ENCODE assay signal across 9 cellular contexts in genomic region chr16:30067584-30067916, GRCh38. TPM values are rescaled to one million over a fixed set of nuclear protein-coding genes. Genes with fewer than 3 reads are reported as not detected.
A peak's percentile ranks its signal among the peaks of the same experiment; 100 is the strongest.
DNase-seq lines count a peak whose midpoint lies in the region; ATAC-seq and TF ChIP-seq lines count a peak whose summit lies in the region.
"Had no signal": no experiment of that assay in that cellular context is flagged by ENCODE, and none has a peak within 500 bp of the region (broad histone marks: within the 10 kb centered on the region; RNA-seq: fewer than 3 reads in every experiment).

No MANE protein-coding gene starts in this region.

- peaks cover 25% of the 10 kb centered on the region for H3K79me2 ChIP-seq in mesendoderm (ENCODE audit: control insufficient read depth, insufficient read depth, low read length)

- peaks cover 28% of the 10 kb centered on the region for H3K79me1 ChIP-seq in mesendoderm (ENCODE audit: low read length)

- no peak overlapping the region for H2AK5ac ChIP-seq in mesendoderm (ENCODE audit: low read length)

- no peak overlapping the region for H3K23ac ChIP-seq in mesendoderm (ENCODE audit: low read length)

- no peaks in the 10 kb centered on the region for H3K27me3 ChIP-seq in HUES48 (ENCODE audit: control insufficient read depth, insufficient read depth, low read length)
- no peaks in the 10 kb centered on the region for H3K27me3 ChIP-seq in brain microvascular endothelial cell (replicated peaks)
- no peaks in the 10 kb centered on the region for H3K27me3 ChIP-seq in mesendoderm (ENCODE audit: insufficient read depth, low read length, poor library complexity)

- no CpG with 5 or more reads among the region's 6 CpGs for WGBS in mesendoderm (ENCODE audit: extremely low coverage, insufficient coverage, low lambda C conversion rate)

- no peak for TF ChIP-seq CTCF in 22Rv1 (IDR thresholded peaks at IDR 0.05)
- no peak for TF ChIP-seq CTCF in brain microvascular endothelial cell (IDR thresholded peaks at IDR 0.05; ENCODE audit: low read depth, low read length, missing control alignments)

- DNase-seq in brain microvascular endothelial cell (no peak), mesendoderm (no peak), NCI-H226 (no peak), DMS 273 treated with DMSO at 0.1 percent for 48 hours (lab: John Stamatoyannopoulos, UW) (no peak), germinal center (ENCODE audit: low spot score) (no peak)
- DNase-seq: NCI-H524 had no signal

- H3K9ac ChIP-seq in HUES48 (ENCODE audit: low read depth, low read length) = no peak overlapping the region
- H3K9ac ChIP-seq in mesendoderm (ENCODE audit: low read length) = peak overlapping the region; percentile 100

- no peak overlapping the region for H2BK120ac ChIP-seq in mesendoderm (ENCODE audit: low read depth, low read length)

- H3K4me2 ChIP-seq in mesendoderm (ENCODE audit: low read length) = peak overlapping the region; percentile 27

- peak overlapping the region; percentile 100 for H3K56ac ChIP-seq in mesendoderm (ENCODE audit: low read length)

- in situ Hi-C loops in brain microvascular endothelial cell (cut with HindIII; ENCODE audit: low pct_ligation_motif_present, low sequenced_read_pairs) = no loop called here

- H3K36me3 ChIP-seq in HUES48 (ENCODE audit: control insufficient read depth, insufficient read depth, low read length) (peaks cover 57% of the 10 kb centered on the region), brain microvascular endothelial cell (replicated peaks) (peaks cover 57% of the 10 kb centered on the region), mesendoderm (ENCODE audit: control insufficient read depth, insufficient read depth, low read length) (peaks cover 24% of the 10 kb centered on the region)

- H3K4me1 ChIP-seq in HUES48 (ENCODE audit: control insufficient read depth, insufficient read depth, low read length) = peaks cover 14% of the 10 kb centered on the region
- peaks cover 11% of the 10 kb centered on the region for H3K4me1 ChIP-seq in mesendoderm (ENCODE audit: control insufficient read depth, low read depth, low read length)

- H3K18ac ChIP-seq in mesendoderm (ENCODE audit: low read length) = no peak overlapping the region

- no peaks in the 10 kb centered on the region for H3K9me3 ChIP-seq in HUES48 (ENCODE audit: control insufficient read depth, insufficient read depth, low read length)

- no peak overlapping the region for H4K5ac ChIP-seq in mesendoderm (ENCODE audit: low read length)

- no peak overlapping the region for H4K8ac ChIP-seq in mesendoderm (ENCODE audit: low read depth, low read length)

- H2BK5ac ChIP-seq in mesendoderm (ENCODE audit: low read length) = no peak overlapping the region

- H2BK15ac ChIP-seq in mesendoderm (replicated peaks; ENCODE audit: low read depth) = no peak overlapping the region

- ATAC-seq in esophagus mucosa = no peak

- peak overlapping the region; percentile 98 for H3K27ac ChIP-seq in 22Rv1
- no peak overlapping the region for H3K27ac ChIP-seq in HUES48 (ENCODE audit: low read depth, low read length)
- no peak overlapping the region for H3K27ac ChIP-seq in brain microvascular endothelial cell
- no peak overlapping the region for H3K27ac ChIP-seq in mesendoderm (ENCODE audit: low read depth, low read length)

- H3K4ac ChIP-seq in mesendoderm (ENCODE audit: low read depth, low read length) = no peak overlapping the region

- peak overlapping the region; percentile 95 for H3K4me3 ChIP-seq in HUES48 (ENCODE audit: low read depth, low read length)
- peak overlapping the region; percentile 100 for H3K4me3 ChIP-seq in brain microvascular endothelial cell (ENCODE audit: low read depth, low read length)
- H3K4me3 ChIP-seq in mesendoderm (ENCODE audit: low read length) = no peak overlapping the region

RNA-seq across cellular contexts. Expression of gene ALDOA, which starts 2.0 kb away (rescaled TPM):
- polyA plus RNA-seq in mesendoderm (2013, experiment 1 of 2) = 759 TPM
- 778 TPM for polyA plus RNA-seq in mesendoderm (2013, experiment 2 of 2)
- total RNA-seq in esophagus mucosa = 1,863 TPM

RNA-seq across cellular contexts. Expression of gene PPP4C, which starts 8.2 kb away (rescaled TPM):
- polyA plus RNA-seq in mesendoderm (2013, experiment 1 of 2) = 94.2 TPM
- 93.5 TPM for polyA plus RNA-seq in mesendoderm (2013, experiment 2 of 2)
- 112 TPM for total RNA-seq in esophagus mucosa

RNA-seq across cellular contexts. Expression of gene TBX6, which starts 24.2 kb away (rescaled TPM):
- 2.4 TPM for polyA plus RNA-seq in mesendoderm (2013, experiment 1 of 2)
- polyA plus RNA-seq in mesendoderm (2013, experiment 2 of 2) = 2.1 TPM
- total RNA-seq in esophagus mucosa = 3.6 TPM

RNA-seq across cellular contexts. Expression of gene YPEL3, which starts 28.5 kb away (rescaled TPM):
- 26.3 TPM for polyA plus RNA-seq in mesendoderm (2013, experiment 1 of 2)
- polyA plus RNA-seq in mesendoderm (2013, experiment 2 of 2) = 26.0 TPM
- total RNA-seq in esophagus mucosa = 22.8 TPM

RNA-seq across cellular contexts. Expression of gene TLCD3B, which starts 36.5 kb away (rescaled TPM):
- 3.4 TPM for polyA plus RNA-seq in mesendoderm (2013, experiment 1 of 2)
- 3.9 TPM for polyA plus RNA-seq in mesendoderm (2013, experiment 2 of 2)
- total RNA-seq in esophagus mucosa = 0.20 TPM
